In the genomic region with DNA sequence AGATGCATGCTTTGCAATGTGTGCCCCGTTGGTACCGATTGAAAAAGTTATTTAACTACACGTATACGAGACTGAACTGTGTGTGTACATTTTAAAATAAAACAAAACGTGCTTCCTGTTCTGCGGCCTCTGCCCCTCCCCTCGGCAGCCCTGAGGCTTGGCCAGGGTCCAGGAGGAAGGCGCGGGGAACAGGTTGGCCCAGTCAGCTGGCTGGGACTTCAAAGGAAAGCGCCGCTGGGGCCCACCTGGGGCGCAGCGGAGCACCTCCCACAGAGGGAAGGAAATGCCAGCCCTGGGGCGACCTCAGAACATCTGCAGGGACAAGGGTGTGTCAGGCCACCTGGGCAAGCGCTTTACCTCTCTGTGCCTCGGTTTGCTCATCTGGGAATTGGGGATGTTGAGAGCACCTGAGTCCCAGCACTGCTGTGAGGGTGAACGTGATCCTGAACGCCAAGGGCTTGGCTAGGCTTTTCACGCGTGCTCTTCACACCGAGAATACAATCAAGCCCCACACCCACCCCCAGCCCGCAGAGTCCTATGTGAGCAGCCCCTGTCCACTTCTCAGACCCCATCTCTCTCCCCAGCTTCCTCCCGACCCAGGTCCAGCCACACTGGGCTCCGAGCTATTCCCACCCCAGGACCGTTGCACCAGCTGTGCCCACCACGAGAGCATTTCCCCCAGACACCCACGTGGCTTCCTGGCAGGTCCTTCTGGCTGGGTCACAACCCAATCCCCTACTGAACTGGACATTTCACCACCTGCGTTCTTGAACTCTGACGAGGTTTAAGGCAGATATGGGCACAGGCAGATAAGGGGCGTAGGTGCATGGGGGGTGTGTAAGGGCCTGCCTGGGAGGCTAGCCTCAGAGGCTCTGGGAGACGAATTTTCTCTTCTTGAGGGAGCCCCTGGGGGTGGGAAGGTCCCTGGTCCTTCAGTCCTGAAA, we compare ENCODE assay signal across 1 cellular context.
A peak's percentile ranks its signal among the peaks of the same experiment; 100 is the strongest.
TF ChIP-seq lines count a peak whose summit lies in the region.

No MANE protein-coding gene starts in this region.

TF ChIP-seq in HCT116, 20 proteins besides CTCF, POLR2A, EP300 and RAD21 (continued from another document):
- TF ChIP-seq, protein P1, sequence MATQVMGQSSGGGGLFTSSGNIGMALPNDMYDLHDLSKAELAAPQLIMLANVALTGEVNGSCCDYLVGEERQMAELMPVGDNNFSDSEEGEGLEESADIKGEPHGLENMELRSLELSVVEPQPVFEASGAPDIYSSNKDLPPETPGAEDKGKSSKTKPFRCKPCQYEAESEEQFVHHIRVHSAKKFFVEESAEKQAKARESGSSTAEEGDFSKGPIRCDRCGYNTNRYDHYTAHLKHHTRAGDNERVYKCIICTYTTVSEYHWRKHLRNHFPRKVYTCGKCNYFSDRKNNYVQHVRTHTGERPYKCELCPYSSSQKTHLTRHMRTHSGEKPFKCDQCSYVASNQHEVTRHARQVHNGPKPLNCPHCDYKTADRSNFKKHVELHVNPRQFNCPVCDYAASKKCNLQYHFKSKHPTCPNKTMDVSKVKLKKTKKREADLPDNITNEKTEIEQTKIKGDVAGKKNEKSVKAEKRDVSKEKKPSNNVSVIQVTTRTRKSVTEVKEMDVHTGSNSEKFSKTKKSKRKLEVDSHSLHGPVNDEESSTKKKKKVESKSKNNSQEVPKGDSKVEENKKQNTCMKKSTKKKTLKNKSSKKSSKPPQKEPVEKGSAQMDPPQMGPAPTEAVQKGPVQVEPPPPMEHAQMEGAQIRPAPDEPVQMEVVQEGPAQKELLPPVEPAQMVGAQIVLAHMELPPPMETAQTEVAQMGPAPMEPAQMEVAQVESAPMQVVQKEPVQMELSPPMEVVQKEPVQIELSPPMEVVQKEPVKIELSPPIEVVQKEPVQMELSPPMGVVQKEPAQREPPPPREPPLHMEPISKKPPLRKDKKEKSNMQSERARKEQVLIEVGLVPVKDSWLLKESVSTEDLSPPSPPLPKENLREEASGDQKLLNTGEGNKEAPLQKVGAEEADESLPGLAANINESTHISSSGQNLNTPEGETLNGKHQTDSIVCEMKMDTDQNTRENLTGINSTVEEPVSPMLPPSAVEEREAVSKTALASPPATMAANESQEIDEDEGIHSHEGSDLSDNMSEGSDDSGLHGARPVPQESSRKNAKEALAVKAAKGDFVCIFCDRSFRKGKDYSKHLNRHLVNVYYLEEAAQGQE (IDR thresholded peaks at IDR 0.05; ENCODE audit: low read depth), result no peak
- TF ChIP-seq SP1 (IDR thresholded peaks at IDR 0.05; ENCODE audit: low read depth) (peak; percentile 96), FOSL1 (IDR thresholded peaks at IDR 0.05; ENCODE audit: low read depth) (no peak), ZFX (IDR thresholded peaks at IDR 0.05) (no peak)
- TF ChIP-seq, protein P2, sequence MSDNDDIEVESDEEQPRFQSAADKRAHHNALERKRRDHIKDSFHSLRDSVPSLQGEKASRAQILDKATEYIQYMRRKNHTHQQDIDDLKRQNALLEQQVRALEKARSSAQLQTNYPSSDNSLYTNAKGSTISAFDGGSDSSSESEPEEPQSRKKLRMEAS (IDR thresholded peaks at IDR 0.05), result peak; percentile 87
